Comparison of ENCODE assay signal across 10 cellular contexts in the genomic region with DNA sequence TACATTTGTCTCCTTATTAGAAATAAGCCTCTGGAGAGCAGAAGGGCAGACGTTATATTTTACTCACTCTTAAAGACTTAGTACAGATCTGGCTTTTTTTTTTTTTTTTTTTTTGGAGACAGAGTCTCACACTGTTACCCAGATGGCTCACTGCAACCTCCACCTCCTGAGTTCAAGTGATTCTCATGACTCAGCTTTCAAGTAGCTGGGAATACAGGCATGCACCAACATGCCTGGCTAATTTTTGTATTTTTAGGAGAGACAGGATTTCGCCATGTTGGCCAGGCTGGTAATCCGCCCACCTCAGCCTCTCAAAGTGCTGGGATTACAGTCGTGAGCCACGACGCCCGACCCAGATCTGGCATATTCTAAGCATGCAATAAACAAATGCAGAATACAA. TPM values are rescaled to one million over a fixed set of nuclear protein-coding genes. Genes with fewer than 3 reads are reported as not detected.
DNase-seq lines count a peak whose midpoint lies in the region; ATAC-seq and TF ChIP-seq lines count a peak whose summit lies in the region.
"Had no signal": no experiment of that assay in that cellular context is flagged by ENCODE, and none has a peak within 500 bp of the region (broad histone marks: within the 10 kb centered on the region; RNA-seq: fewer than 3 reads in every experiment).

No MANE protein-coding gene starts in this region.

- CTCF ChIA-PET in BJ (lab: Yijun Ruan, JAX), result no interaction called here

- H3K4me3 ChIP-seq in BJ (ENCODE audit: low read depth, low read length) (no peak overlapping the region), adipocyte (ENCODE audit: low read length) (no peak overlapping the region)

- H3K27me3 ChIP-seq in BJ (ENCODE audit: control insufficient read depth, insufficient read depth, low read length), result no peaks in the 10 kb centered on the region
- H3K27me3 ChIP-seq in adipocyte (replicated peaks; ENCODE audit: control insufficient read depth, insufficient read depth, low read length), result no peaks in the 10 kb centered on the region

- H3K9me3 ChIP-seq in adipocyte (ENCODE audit: control insufficient read depth, low read length), result no peaks in the 10 kb centered on the region

- no peak for TF ChIP-seq CTCF in BJ (IDR thresholded peaks at IDR 0.05; ENCODE audit: insufficient read depth, low read depth, low read length)

- H3K36me3 ChIP-seq in BJ (ENCODE audit: control insufficient read depth, insufficient read depth, low read length) (no peaks in the 10 kb centered on the region), adipocyte (ENCODE audit: control insufficient read depth, insufficient read depth, low read length, severe bottlenecking) (no peaks in the 10 kb centered on the region)

- peak overlapping the region; percentile 60 for H3K9ac ChIP-seq in adipocyte (ENCODE audit: low read length)

- in situ Hi-C loops in KBM-7 (cut with MboI; ENCODE audit: low pct_unique_long_range_greater_than_20kb, low sequenced_read_pairs), result no loop called here

- H3K4me1 ChIP-seq in adipocyte (ENCODE audit: control insufficient read depth, insufficient read depth, low read length), result peaks cover 24% of the 10 kb centered on the region

- peak; percentile 74 for DNase-seq in BJ (ENCODE audit: low read depth)
- peak; percentile 34 for DNase-seq in KBM-7
- DNase-seq in adipocyte (ENCODE audit: low read depth), result peak; percentile 72
- DNase-seq in kidney tubule cell (ENCODE audit: low spot score), result peak; percentile 79
- no peak for DNase-seq in SIG-M5 (lab: John Stamatoyannopoulos, UW)
- DNase-seq: GDM1, T-helper 17 cell had no signal

- POLR2A ChIA-PET in BJ (lab: Charles Lee), result no interaction called here

- ATAC-seq in HG03469 (IDR thresholded peaks at IDR 0.05; ENCODE audit: unreplicated experiment), result no peak
- no peak for ATAC-seq in GM21390 (IDR thresholded peaks at IDR 0.05; ENCODE audit: unreplicated experiment)
- ATAC-seq in HG03045 (IDR thresholded peaks at IDR 0.05; ENCODE audit: unreplicated experiment), result no peak
- ATAC-seq: T-helper 17 cell had no signal

RNA-seq across cellular contexts. Expression of gene TMEM97, which starts 36.4 kb away (rescaled TPM):
- polyA plus RNA-seq in BJ (2011; rRNA removed), result 12.5 and 17.5 TPM in 2 replicates
- 7.3 and 7.8 TPM in 2 replicates for polyA minus RNA-seq in BJ (2011; rRNA and poly(A)+ RNA removed)

RNA-seq across cellular contexts. Expression of gene IFT20, which starts 52.7 kb away (rescaled TPM):
- polyA plus RNA-seq in BJ (2011; rRNA removed), result 39.1 and 53.2 TPM in 2 replicates
- 7.5 and 12.8 TPM in 2 replicates for polyA minus RNA-seq in BJ (2011; rRNA and poly(A)+ RNA removed)

RNA-seq across cellular contexts. Expression of gene TNFAIP1, which starts 53.0 kb away (rescaled TPM):
- polyA plus RNA-seq in BJ (2011; rRNA removed), result 80.7 and 166 TPM in 2 replicates
- polyA minus RNA-seq in BJ (2011; rRNA and poly(A)+ RNA removed), result 82.5 and 117 TPM in 2 replicates
